ENCODE assay signal across 28 cellular contexts in genomic region chr12:3131129-3131528, GRCh38. TPM values are rescaled to one million over a fixed set of nuclear protein-coding genes. Genes with fewer than 3 reads are reported as not detected.
DNase-seq lines count a peak whose midpoint lies in the region; ATAC-seq, FAIRE-seq and TF ChIP-seq lines count a peak whose summit lies in the region.
"Had no signal": no experiment of that assay in that cellular context is flagged by ENCODE, and none has a peak within 500 bp of the region (broad histone marks: within the 10 kb centered on the region; RNA-seq: fewer than 3 reads in every experiment).

No MANE protein-coding gene starts in this region.

- H3K4me1 ChIP-seq in liver (ENCODE audit: control insufficient read depth in 4 of 4, insufficient read depth in 4 of 4, low read length in 3 of 4) (peaks cover 8 to 53% (median 33%) of the 10 kb centered on the region in 4 donors), HepG2 (ENCODE audit: insufficient read depth, low read length) (peaks cover 7% of the 10 kb centered on the region; the same call in 1 of the 2 replicates), kidney (ENCODE audit: control insufficient read depth in 1 of 2, insufficient read depth in 1 of 2, low read depth in 1 of 2, low read length in 2 of 2) (peaks cover 19 to 42% of the 10 kb centered on the region in 2 donors), left lung (peaks cover 8 to 34% of the 10 kb centered on the region in 2 donors)

- ATAC-seq in HepG2 (no peak), left lung (no peak), GM19351 (IDR thresholded peaks at IDR 0.05; ENCODE audit: unreplicated experiment) (no peak)
- ATAC-seq: gastroesophageal sphincter, left colon, T-cell had no signal

- H3K27me3 ChIP-seq in liver (ENCODE audit: control insufficient read depth in 4 of 4, insufficient read depth in 4 of 4, low read length in 3 of 4) (no peaks in the 10 kb centered on the region), HepG2 (ENCODE audit: control insufficient read depth in 1 of 2, insufficient read depth in 2 of 2, low read length in 2 of 2) (no peaks in the 10 kb centered on the region), left lung (peaks cover 0 to 45% of the 10 kb centered on the region in 2 donors)
- H3K27me3 ChIP-seq: gastroesophageal sphincter, suprapubic skin, upper lobe of left lung had no signal

- H3K4me2 ChIP-seq in HepG2 (ENCODE audit: low read depth, low read length), result no peak overlapping the region
- H3K4me2 ChIP-seq: smooth muscle cell had no signal

- H3K9ac ChIP-seq in liver (ENCODE audit: low read depth in 1 of 2, low read length in 2 of 2) (no peak overlapping the region), HepG2 (ENCODE audit: insufficient read depth, low read depth, low read length) (no peak overlapping the region), kidney (ENCODE audit: low read length in 2 of 2) (no peak overlapping the region)
- H3K9ac ChIP-seq: GM23248 had no signal

- POLR2A ChIA-PET in HepG2 (lab: Yijun Ruan, JAX), result no interaction called here

- WGBS in liver, result 49% methylated on average over 13 of the region's 13 CpGs
- 89% methylated on average over 13 of the region's 13 CpGs for WGBS in HepG2 (ENCODE audit: low lambda C conversion rate)

- H4K20me1 ChIP-seq in HepG2 (ENCODE audit: insufficient read depth, low read length), result peaks cover 15% of the 10 kb centered on the region

- no peak for FAIRE-seq in HepG2 (lab: Jason Lieb, UNC)
- no peak for FAIRE-seq in kidney (lab: Jason Lieb, UNC)
- FAIRE-seq: bronchial epithelial cell, colon had no signal

- BruUV-seq in HepG2 (replicated peaks; lab: Mats Ljungman, UMichigan), result no TSS peak

- peaks cover 2% of the 10 kb centered on the region for H3K79me2 ChIP-seq in HepG2 (ENCODE audit: insufficient read depth, low read length)

- CTCF ChIA-PET in HepG2 (lab: Yijun Ruan, JAX; ENCODE audit: low intra/inter-chr PET ratio, low total read pairs), result no interaction called here

- no peak for TF ChIP-seq CTCF in liver (IDR thresholded peaks at IDR 0.05; ENCODE audit: low read depth, low read length, missing input control)
- no peak for TF ChIP-seq CTCF in HepG2 (CRISPR knock-in tag; IDR thresholded peaks at IDR 0.05)
- TF ChIP-seq CTCF in kidney (IDR thresholded peaks at IDR 0.05; ENCODE audit: borderline replicate concordance, extremely low read depth, insufficient read depth), result no peak
- TF ChIP-seq CTCF in left lung (IDR thresholded peaks at IDR 0.05), result no peak

- no peak overlapping the region for H3K27ac ChIP-seq in liver (ENCODE audit: low read depth in 1 of 2, low read length in 2 of 2)
- H3K27ac ChIP-seq in HepG2 (ENCODE audit: extremely low read length, insufficient read depth, low read length), result no peak overlapping the region
- H3K27ac ChIP-seq in kidney (ENCODE audit: low read depth in 2 of 2, low read length in 2 of 2), result peak overlapping the region; percentile 80 to 90
- no peak overlapping the region for H3K27ac ChIP-seq in left lung
- H3K27ac ChIP-seq: 22Rv1, gastroesophageal sphincter, GM23248, suprapubic skin had no signal

- H3K9me3 ChIP-seq in liver (ENCODE audit: control insufficient read depth in 4 of 4, low read length in 3 of 4) (no peaks in the 10 kb centered on the region), HepG2 (ENCODE audit: low read length) (no peaks in the 10 kb centered on the region), kidney (ENCODE audit: control insufficient read depth in 1 of 2, low read length in 2 of 2) (no peaks in the 10 kb centered on the region), left lung (no peaks in the 10 kb centered on the region)
- H3K9me3 ChIP-seq: gastroesophageal sphincter, suprapubic skin, upper lobe of left lung had no signal

- intact Hi-C loops in HepG2 (cut with micrococcal nuclease; ENCODE audit: unreplicated experiment), result no loop called here
- intact Hi-C loops in kidney (cut with DNase I), result loop anchor here (5.0 kb wide), 1 partner anchor 141 kb away; no protein-coding TSS in a partner anchor
- intact Hi-C loops in left lung (cut with DNase I), result loop anchor here (10.0 kb wide), 2 partner anchors 74 to 144 kb away; no protein-coding TSS in a partner anchor

- H3K36me3 ChIP-seq in liver (ENCODE audit: control insufficient read depth in 4 of 4, insufficient read depth in 3 of 4, low read depth in 1 of 4, low read length in 3 of 4), result peaks cover 0 to 2% (median 0%) of the 10 kb centered on the region in 4 donors
- H3K36me3 ChIP-seq in HepG2 (replicated peaks in 1 of 2; ENCODE audit: control insufficient read depth in 1 of 2, insufficient read depth in 2 of 2, low read length in 2 of 2), result peaks cover 3 to 6% of the 10 kb centered on the region in 2 experiments; a peak in 4 of 5 replicates
- H3K36me3 ChIP-seq in kidney (ENCODE audit: control insufficient read depth in 1 of 2, insufficient read depth in 2 of 2, low read length in 2 of 2), result peaks cover 0 to under 1% of the 10 kb centered on the region in 2 donors
- H3K36me3 ChIP-seq in left lung, result no peaks in the 10 kb centered on the region
- H3K36me3 ChIP-seq: gastroesophageal sphincter, suprapubic skin, upper lobe of left lung had no signal

- DNase-seq in NCI-H1092 treated with DMSO at 0.1 percent for 48 hours (lab: John Stamatoyannopoulos, UW) (peak; percentile 25), NCI-H1092 (lab: John Stamatoyannopoulos, UW) (no peak), HepG2 (ENCODE audit: low spot score) (no peak), kidney (peak; percentile 64), left lung (no peak), A172 (ENCODE audit: low spot score) (no peak)
- DNase-seq: activated CD4-positive, CD25-positive, alpha-beta regulatory T cell; activated gamma-delta T cell; activated naive CD8-positive, alpha-beta T cell treated with anti-CD3 and anti-CD28 coated beads for 36 hours; activated T-cell treated with anti-CD3 and anti-CD28 coated beads, Interleukin-2, amount 50 U/mL, for 24 hours; DND-41; GM23248; hippocampal formation; left colon; NCI-H1930; NCI-H2227 treated with DMSO at 0.1 percent for 48 hours; nucleus accumbens; stimulated activated naive CD4-positive, alpha-beta T cell treated with Interleukin-2 at 50 U/mL for 16 hours; T-cell; upper lobe of left lung had no signal

- no peak overlapping the region for H2AFZ ChIP-seq in HepG2 (ENCODE audit: low read length)
- H2AFZ ChIP-seq: GM23248 had no signal

- TF ChIP-seq EP300 in HepG2 (IDR thresholded peaks at IDR 0.05; ENCODE audit: low read depth in 2 of 2, low read length in 2 of 2) (no peak), HepG2 (CRISPR knock-in tag; IDR thresholded peaks at IDR 0.05; ENCODE audit: borderline replicate concordance) (no peak)

- TF ChIP-seq RAD21 in liver (IDR thresholded peaks at IDR 0.05) (no peak), HepG2 (CRISPR knock-in tag; IDR thresholded peaks at IDR 0.05) (no peak)

- H3K4me3 ChIP-seq in liver (ENCODE audit: low read depth in 1 of 3, low read length in 3 of 3), result no peak overlapping the region
- H3K4me3 ChIP-seq in HepG2 (replicated peaks in 1 of 3; ENCODE audit: insufficient read depth in 1 of 3, low read depth in 2 of 3, low read length in 3 of 3), result no peak overlapping the region
- H3K4me3 ChIP-seq in kidney (ENCODE audit: low read length in 2 of 2), result no peak overlapping the region
- no peak overlapping the region for H3K4me3 ChIP-seq in left lung
- H3K4me3 ChIP-seq: gastroesophageal sphincter, GM23248, smooth muscle cell, suprapubic skin, upper lobe of left lung had no signal

- in situ Hi-C loops in HepG2 (cut with HindIII; ENCODE audit: extremely low pct_ligation_motif_present, low pct_unique_long_range_greater_than_20kb), result loop anchor here (5.0 kb wide), 1 partner anchor 141 kb away; no protein-coding TSS in a partner anchor

- TF ChIP-seq POLR2A in HepG2 (IDR thresholded peaks at IDR 0.05; ENCODE audit: insufficient read depth in 1 of 2, low read depth in 2 of 2, low read length in 2 of 2), result no peak

TF ChIP-seq in liver, 16 proteins besides CTCF, POLR2A, EP300 and RAD21 (continues in another document):
- peak; percentile 32 for TF ChIP-seq FOXA2 (IDR thresholded peaks at IDR 0.05)
- TF ChIP-seq JUND (IDR thresholded peaks at IDR 0.05), result no peak
- no peak for TF ChIP-seq HNF4G (IDR thresholded peaks at IDR 0.05)

TF ChIP-seq in HepG2, 621 proteins besides CTCF, POLR2A, EP300 and RAD21 (continues in another document):
- TF ChIP-seq XRCC5 (optimal IDR thresholded peaks at IDR 0.05; ENCODE audit: low read length), result no peak

RNA-seq across cellular contexts. Expression of gene TSPAN9, which starts 54.0 kb away (rescaled TPM):
- total RNA-seq in liver, result 10 to 100 TPM; 29.0 to 62.9 TPM
- polyA plus RNA-seq in liver, result 10 to 100 TPM; 17.4 to 39.3 TPM
- 11.6 and 18.1 TPM in 2 replicates for total RNA-seq in HepG2 (2016; rRNA removed; fragmentation: Illumina TruSeq; extraction: Trizol)
- 2.5 and 3.1 TPM in 2 replicates for total RNA-seq in HepG2 (2016; cell fraction: cytosol; rRNA removed; fragmentation: Illumina TruSeq; extraction: Trizol; ENCODE audit: low read depth)
- total RNA-seq in HepG2 (2016; cell fraction: insoluble cytoplasmic fraction; rRNA removed; fragmentation: Illumina TruSeq; extraction: Trizol), result 9.6 and 21.5 TPM in 2 replicates
- 4.4 and 4.6 TPM in 2 replicates for total RNA-seq in HepG2 (2016; cell fraction: membrane; rRNA removed; fragmentation: Illumina TruSeq; extraction: Trizol)
- 16.9 and 19.5 TPM in 2 replicates for total RNA-seq in HepG2 (2016; cell fraction: nucleus; rRNA removed; fragmentation: Illumina TruSeq; extraction: Trizol)
- 42.3 and 58.2 TPM in 2 replicates for polyA plus RNA-seq in HepG2 (2011; rRNA removed)
- polyA plus RNA-seq in HepG2 (2011; cell fraction: cytosol; rRNA removed), result 38.6 and 41.6 TPM in 2 replicates
- 55.3 and 55.7 TPM in 2 replicates for polyA plus RNA-seq in HepG2 (2011; cell fraction: nucleus; rRNA removed)
- 27.2 and 58.7 TPM in 2 replicates for polyA plus RNA-seq in HepG2 (2012)
- polyA plus RNA-seq in HepG2 (2016; cell fraction: cytosol; fragmentation: Illumina TruSeq; extraction: Trizol; ENCODE audit: low read depth), result 2.2 and 3.0 TPM in 2 replicates
- 9.6 and 13.8 TPM in 2 replicates for polyA plus RNA-seq in HepG2 (2016; cell fraction: insoluble cytoplasmic fraction; fragmentation: Illumina TruSeq; extraction: Trizol; ENCODE audit: low read depth)
- polyA plus RNA-seq in HepG2 (2016; cell fraction: membrane; fragmentation: Illumina TruSeq; extraction: Trizol; ENCODE audit: low read depth), result 4.1 TPM in 2 replicates
- polyA plus RNA-seq in HepG2 (2016; cell fraction: nucleus; fragmentation: Illumina TruSeq; extraction: Trizol; ENCODE audit: insufficient read depth, low read depth), result 31.0 and 34.1 TPM in 2 replicates
- polyA minus RNA-seq in HepG2 (2011; rRNA and poly(A)+ RNA removed; ENCODE audit: low replicate concordance), result 9.4 and 96.3 TPM in 2 replicates
- polyA minus RNA-seq in HepG2 (2011; cell fraction: cytosol; rRNA and poly(A)+ RNA removed), result 25.1 and 32.3 TPM in 2 replicates
- polyA minus RNA-seq in HepG2 (2011; cell fraction: nucleus; rRNA and poly(A)+ RNA removed), result 27.2 and 29.7 TPM in 2 replicates
- total RNA-seq in kidney, result 81.6 TPM
- polyA plus RNA-seq in kidney (ENCODE audit: insufficient read depth, low read depth, low replicate concordance), result 62.4 TPM
- 10 to 100 TPM; 35.6 to 36.8 TPM for total RNA-seq in left lung
- 7.0 and 10.3 TPM in 2 replicates for total RNA-seq in A172 (2014; rRNA removed; shearing (Covaris generic))

Comparison
In these comparisons a context has a peak if more than half of its experiments do, and no peak if none do; other contexts are left out.
1. DNase-seq: peak in NCI-H1092 treated with DMSO at 0.1 percent for 48 hours (single experiment) and kidney (single experiment); none in NCI-H1092 (single experiment), HepG2 (single experiment), left lung (0 of 2) and A172 (single experiment).
2. H3K27ac ChIP-seq: peak in kidney (2 of 2); none in liver (0 of 2), HepG2 (single experiment) and left lung (0 of 2).